Comparison of ENCODE assay signal across 28 cellular contexts in genomic region chr12:91202390-91202789, GRCh38. TPM values are rescaled to one million over a fixed set of nuclear protein-coding genes. Genes with fewer than 3 reads are reported as not detected.
"Had no signal": no experiment of that assay in that cellular context is flagged by ENCODE, and none has a peak within 500 bp of the region (broad histone marks: within the 10 kb centered on the region; RNA-seq: fewer than 3 reads in every experiment).

No MANE protein-coding gene starts in this region.

- H3K27me3 Mint-ChIP-seq: natural killer cell treated with Interleukin-12 subunit alpha and Interleukin-12 subunit beta and Interleukin-15 and Interleukin-18, amount 100 ng/mL, for 72 hours; progenitor cell of endocrine pancreas; stimulated activated naive B cell treated with anti-CD40 and anti-IgM and Interleukin-4, amounts not matched to agents 10 μg/mL and 1 μg/mL and 100 μg/mL, for 72 hours; stimulated activated naive CD8-positive, alpha-beta T cell treated with anti-CD3 and anti-CD28 coated beads, Interleukin-15, Interleukin-2, amounts not matched to agents 100 ng/mL and 50 ng/mL, for 24 hours had no signal

- H3K4me1 Mint-ChIP-seq: stimulated activated effector memory CD8-positive, alpha-beta T cell treated with anti-CD3 and anti-CD28 coated beads, Interleukin-12 subunit alpha, Interleukin-12 subunit beta, amount 100 ng/mL, for 72 hours; stimulated activated naive B cell treated with anti-CD40 and anti-IgM and Interleukin-4, amounts not matched to agents 10 μg/mL and 1 μg/mL and 100 μg/mL, for 72 hours had no signal

- H3K36me3 ChIP-seq: neural progenitor cell, ovary, right lobe of liver, sigmoid colon, stomach, thoracic aorta, thyroid gland, tibial nerve, upper lobe of left lung, vagina had no signal

- H2AFZ ChIP-seq: neural progenitor cell, parathyroid adenoma had no signal

- H3K27me3 ChIP-seq: neural progenitor cell, ovary, right lobe of liver, sigmoid colon, stomach, thyroid gland, tibial nerve, upper lobe of left lung, vagina had no signal

- H3K4me3 Mint-ChIP-seq: natural killer cell treated with Interleukin-12 subunit alpha and Interleukin-12 subunit beta and Interleukin-15 and Interleukin-18, amount 100 ng/mL, for 72 hours; neural progenitor cell; stimulated activated effector memory CD8-positive, alpha-beta T cell treated with anti-CD3 and anti-CD28 coated beads, Interleukin-12 subunit alpha, Interleukin-12 subunit beta, amount 100 ng/mL, for 72 hours; stimulated activated naive B cell treated with anti-CD40 and anti-IgM and Interleukin-4, amounts not matched to agents 10 μg/mL and 1 μg/mL and 100 μg/mL, for 72 hours; stimulated activated naive CD8-positive, alpha-beta T cell treated with anti-CD3 and anti-CD28 coated beads, Interleukin-15, Interleukin-2, amounts not matched to agents 100 ng/mL and 50 ng/mL, for 24 hours had no signal

- H3K4me1 ChIP-seq: parathyroid adenoma, psoas muscle, right lobe of liver, sigmoid colon, stomach, tibial nerve, vagina had no signal

- H3K27ac Mint-ChIP-seq: natural killer cell treated with Interleukin-12 subunit alpha and Interleukin-12 subunit beta and Interleukin-15 and Interleukin-18, amount 100 ng/mL, for 72 hours; neural progenitor cell; progenitor cell of endocrine pancreas; stimulated activated effector memory CD8-positive, alpha-beta T cell treated with anti-CD3 and anti-CD28 coated beads, Interleukin-12 subunit alpha, Interleukin-12 subunit beta, amount 100 ng/mL, for 72 hours; stimulated activated naive B cell treated with anti-CD40 and anti-IgM and Interleukin-4, amounts not matched to agents 10 μg/mL and 1 μg/mL and 100 μg/mL, for 72 hours; stimulated activated naive CD8-positive, alpha-beta T cell treated with anti-CD3 and anti-CD28 coated beads, Interleukin-15, Interleukin-2, amounts not matched to agents 100 ng/mL and 50 ng/mL, for 24 hours had no signal

- DNase-seq: occipital lobe; ovary; posterior cingulate gyrus; psoas muscle; right cardiac atrium; right lobe of liver; sigmoid colon; small intestine; stimulated activated CD4-positive, alpha-beta T cell treated with anti-CD3 and anti-CD28 coated beads, Interleukin-15, amount 100 ng/mL, for 24 hours; stimulated activated CD4-positive, alpha-beta T cell treated with anti-CD3 and anti-CD28 coated beads, Interleukin-2, amount 100 ng/mL, for 24 hours; stimulated activated CD4-positive, alpha-beta T cell treated with anti-CD3 and anti-CD28 coated beads, Interleukin-2, amount 100 ng/mL, for 48 hours; stimulated activated CD4-positive, alpha-beta T cell treated with anti-CD3 and anti-CD28 coated beads, Interleukin-4, amount 100 ng/mL, for 24 hours; stimulated activated naive B cell treated with anti-CD40 and anti-IgM and Interleukin-4, amounts not matched to agents 10 μg/mL and 1 μg/mL and 100 μg/mL, for 72 hours; stimulated activated naive CD4-positive, alpha-beta T cell treated with Interleukin-2 at 50 U/mL for 16 hours; stomach; thyroid gland; trophoblast cell; upper lobe of left lung had no signal

- ATAC-seq: natural killer cell treated with Interleukin-12 subunit alpha and Interleukin-12 subunit beta and Interleukin-15 and Interleukin-18, amount 100 ng/mL, for 72 hours; psoas muscle; right cardiac atrium; right lobe of liver; stimulated activated effector memory CD8-positive, alpha-beta T cell treated with anti-CD3 and anti-CD28 coated beads, Interleukin-12 subunit alpha, Interleukin-12 subunit beta, amount 100 ng/mL, for 72 hours; stimulated activated naive B cell treated with anti-CD40 and anti-IgM and Interleukin-4, amounts not matched to agents 10 μg/mL and 1 μg/mL and 100 μg/mL, for 72 hours had no signal

- H3K79me2 ChIP-seq: parathyroid adenoma had no signal

- H3K9ac ChIP-seq: neural progenitor cell, parathyroid adenoma had no signal

- H3K9me3 Mint-ChIP-seq: natural killer cell treated with Interleukin-12 subunit alpha and Interleukin-12 subunit beta and Interleukin-15 and Interleukin-18, amount 100 ng/mL, for 72 hours; stimulated activated effector memory CD8-positive, alpha-beta T cell treated with anti-CD3 and anti-CD28 coated beads, Interleukin-12 subunit alpha, Interleukin-12 subunit beta, amount 100 ng/mL, for 72 hours had no signal

- H3K4me3 ChIP-seq: neural progenitor cell, ovary, psoas muscle, right lobe of liver, sigmoid colon, stomach, thoracic aorta, thyroid gland, tibial nerve, upper lobe of left lung, vagina had no signal

- H3K36me3 Mint-ChIP-seq: natural killer cell treated with Interleukin-12 subunit alpha and Interleukin-12 subunit beta and Interleukin-15 and Interleukin-18, amount 100 ng/mL, for 72 hours; neural progenitor cell; stimulated activated effector memory CD8-positive, alpha-beta T cell treated with anti-CD3 and anti-CD28 coated beads, Interleukin-12 subunit alpha, Interleukin-12 subunit beta, amount 100 ng/mL, for 72 hours; stimulated activated naive B cell treated with anti-CD40 and anti-IgM and Interleukin-4, amounts not matched to agents 10 μg/mL and 1 μg/mL and 100 μg/mL, for 72 hours had no signal

- H3K9me3 ChIP-seq: ovary, psoas muscle, right lobe of liver, sigmoid colon, stomach, thoracic aorta, thyroid gland, tibial nerve, upper lobe of left lung, vagina had no signal

- H3K27ac ChIP-seq: neural progenitor cell, ovary, parathyroid adenoma, psoas muscle, right lobe of liver, sigmoid colon, stomach, thoracic aorta, thyroid gland, tibial nerve, upper lobe of left lung, vagina had no signal

- H3K4me2 ChIP-seq: neural progenitor cell had no signal

RNA-seq across cellular contexts. Expression of gene DCN, which starts 19.8 kb away (rescaled TPM):
- total RNA-seq: natural killer cell treated with Interleukin-12 subunit alpha and Interleukin-12 subunit beta and Interleukin-15 and Interleukin-18, amount 100 ng/mL, for 72 hours; progenitor cell of endocrine pancreas had no signal
- polyA plus RNA-seq: neural cell had no signal
